9 cellular contexts compared by ENCODE assay signal in genomic region chr9:113886003-113886324, GRCh38. TPM values are rescaled to one million over a fixed set of nuclear protein-coding genes. Genes with fewer than 3 reads are reported as not detected.
DNase-seq lines count a peak whose midpoint lies in the region; ATAC-seq, FAIRE-seq and TF ChIP-seq lines count a peak whose summit lies in the region.
"Had no signal": no experiment of that assay in that cellular context is flagged by ENCODE, and none has a peak within 500 bp of the region (broad histone marks: within the 10 kb centered on the region; RNA-seq: fewer than 3 reads in every experiment).

No MANE protein-coding gene starts in this region.

- H3K9me3 ChIP-seq in mucosa of rectum (ENCODE audit: control insufficient read depth in 2 of 2, low read length in 2 of 2) (no peaks in the 10 kb centered on the region), uterus (no peaks in the 10 kb centered on the region)

- H3K36me3 ChIP-seq in mucosa of rectum (ENCODE audit: control insufficient read depth in 2 of 2, insufficient read depth in 2 of 2, low read length in 2 of 2), result no peaks in the 10 kb centered on the region
- no peaks in the 10 kb centered on the region for H3K36me3 ChIP-seq in uterus

- peak overlapping the region; percentile 67 to 73 for H3K4me3 Mint-ChIP-seq in activated T-cell treated with anti-CD3 and anti-CD28 coated beads, Interleukin-2, amount 50 U/mL, for 72 hours

- no peak for ATAC-seq in activated T-cell treated with anti-CD3 and anti-CD28 coated beads, Interleukin-2, amount 50 U/mL, for 72 hours (replicated peaks in 1 of 2)
- ATAC-seq in HG02610 (IDR thresholded peaks at IDR 0.05; ENCODE audit: unreplicated experiment), result no peak

- H3K27ac ChIP-seq in mucosa of rectum (ENCODE audit: low read depth in 2 of 2, low read length in 2 of 2) (no peak overlapping the region), uterus (peak overlapping the region; percentile 53 to 78)

- peak overlapping the region; percentile 42 for H3K4me3 ChIP-seq in choroid plexus epithelial cell (ENCODE audit: low read depth, low read length)
- H3K4me3 ChIP-seq in mucosa of rectum (ENCODE audit: low read length in 2 of 2), result peak overlapping the region; percentile 8 to 46
- H3K4me3 ChIP-seq in uterus, result peak overlapping the region; percentile 20 to 36

- no peaks in the 10 kb centered on the region for H3K27me3 ChIP-seq in mucosa of rectum (ENCODE audit: control insufficient read depth in 2 of 2, insufficient read depth in 2 of 2, low read length in 2 of 2)
- no peaks in the 10 kb centered on the region for H3K27me3 ChIP-seq in uterus

- no peaks in the 10 kb centered on the region for H3K27me3 Mint-ChIP-seq in activated T-cell treated with anti-CD3 and anti-CD28 coated beads, Interleukin-2, amount 50 U/mL, for 72 hours (ENCODE audit: low read depth)

- DNase-seq in activated T-cell treated with anti-CD3 and anti-CD28 coated beads, Interleukin-2, amount 50 U/mL, for 72 hours, result no peak
- DNase-seq in activated T-cell treated with anti-CD3 and anti-CD28 coated beads for 4 hours (no peak), choroid plexus epithelial cell (ENCODE audit: low read depth) (peak; percentile 45), uterus (peak; percentile 47 to 48), NCI-H524 treated with DMSO at 0.1 percent for 48 hours (lab: John Stamatoyannopoulos, UW) (no peak), frontal cortex (ENCODE audit: low spot score in 2 of 2) (no peak)
- DNase-seq: stimulated activated CD4-positive, alpha-beta T cell treated with anti-CD3 and anti-CD28 coated beads, Interleukin-15, amount 100 ng/mL, for 24 hours had no signal

- FAIRE-seq in frontal cortex (lab: Jason Lieb, UNC), result no peak

- no peak for TF ChIP-seq POLR2A in uterus (IDR thresholded peaks at IDR 0.05)

- no peak overlapping the region for H3K27ac Mint-ChIP-seq in activated T-cell treated with anti-CD3 and anti-CD28 coated beads, Interleukin-2, amount 50 U/mL, for 72 hours

- peaks cover 0 to 1% of the 10 kb centered on the region in 2 donors for H3K36me3 Mint-ChIP-seq in activated T-cell treated with anti-CD3 and anti-CD28 coated beads, Interleukin-2, amount 50 U/mL, for 72 hours (ENCODE audit: insufficient read depth in 2 of 2)

- TF ChIP-seq CTCF in choroid plexus epithelial cell (conservative IDR thresholded peaks at IDR 0.05; ENCODE audit: low read depth, low read length), result no peak
- TF ChIP-seq CTCF in uterus (IDR thresholded peaks at IDR 0.05), result no peak

- no peak overlapping the region for H3K9ac ChIP-seq in mucosa of rectum (ENCODE audit: low read depth in 1 of 2, low read length in 2 of 2)

- H3K9me3 Mint-ChIP-seq in activated T-cell treated with anti-CD3 and anti-CD28 coated beads, Interleukin-2, amount 50 U/mL, for 72 hours, result no peaks in the 10 kb centered on the region

- H3K4me1 ChIP-seq in mucosa of rectum (ENCODE audit: control insufficient read depth in 2 of 2, insufficient read depth in 2 of 2, low read length in 2 of 2) (peaks cover 0 to 4% of the 10 kb centered on the region in 2 donors), uterus (peaks cover 4 to 7% of the 10 kb centered on the region in 2 donors)

- peaks cover 22% of the 10 kb centered on the region for H3K4me1 Mint-ChIP-seq in activated T-cell treated with anti-CD3 and anti-CD28 coated beads, Interleukin-2, amount 50 U/mL, for 72 hours (ENCODE audit: low read depth)

- intact Hi-C loops in uterus (cut with DNase I; ENCODE audit: low total_unique reads), result no loop called here

RNA-seq across cellular contexts. Expression of gene ZNF618, which starts 9.9 kb away (rescaled TPM):
- total RNA-seq in activated T-cell treated with anti-CD3 and anti-CD28 coated beads, Interleukin-2, amount 50 U/mL, for 72 hours, result under 1 TPM; 0.23 to 0.62 TPM
- 10 to 100 TPM in 2 of 4 donors, 1 to 10 TPM in 2; 3.8 to 24.2 (median 12.3) TPM for total RNA-seq in uterus
- total RNA-seq in frontal cortex, result 4.9 TPM

Comparison
In these comparisons a context has a peak if more than half of its experiments do, and no peak if none do; other contexts are left out.
1. DNase-seq: peak in choroid plexus epithelial cell (single experiment) and uterus (2 of 2); none in activated T-cell treated with anti-CD3 and anti-CD28 coated beads, Interleukin-2, amount 50 U/mL, for 72 hours (0 of 2), activated T-cell treated with anti-CD3 and anti-CD28 coated beads for 4 hours (single experiment), NCI-H524 treated with DMSO at 0.1 percent for 48 hours (single experiment) and frontal cortex (0 of 2).
2. H3K27ac ChIP-seq: peak in uterus (2 of 2); none in mucosa of rectum (0 of 2).
3. Peak in every context shown above with its lines, with median percentiles within 50 percentile points of each other: H3K4me3 ChIP-seq.